Comparison of ENCODE assay signal across 25 cellular contexts in genomic region chr3:194034556-194035336, GRCh38.
DNase-seq lines count a peak whose midpoint lies in the region; ATAC-seq and TF ChIP-seq lines count a peak whose summit lies in the region.
"Had no signal": no experiment of that assay in that cellular context is flagged by ENCODE, and none has a peak within 500 bp of the region (broad histone marks: within the 10 kb centered on the region; RNA-seq: fewer than 3 reads in every experiment).

No MANE protein-coding gene starts in this region.

- in situ Hi-C loops in GM13977 (cut with MboI; ENCODE audit: low pct_unique_long_range_greater_than_20kb, low sequenced_read_pairs, unreplicated experiment) = no loop called here

- no peak overlapping the region for H3K27ac Mint-ChIP-seq in endothelial cell (ENCODE audit: unreplicated experiment)
- H3K27ac Mint-ChIP-seq: activated CD4-positive, alpha-beta T cell treated with anti-CD3 and anti-CD28 coated beads for 36 hours; natural killer cell treated with Interleukin-12 subunit alpha and Interleukin-12 subunit beta and Interleukin-15 and Interleukin-18, amount 100 ng/mL, for 72 hours; stimulated activated naive CD8-positive, alpha-beta T cell treated with anti-CD3 and anti-CD28 coated beads, Interleukin-15, Interleukin-2, amounts not matched to agents 100 ng/mL and 50 ng/mL, for 24 hours had no signal

- H3K27me3 Mint-ChIP-seq in endothelial cell (ENCODE audit: unreplicated experiment) = peaks cover 11% of the 10 kb centered on the region
- H3K27me3 Mint-ChIP-seq: activated CD4-positive, alpha-beta T cell treated with anti-CD3 and anti-CD28 coated beads for 36 hours; stimulated activated naive CD8-positive, alpha-beta T cell treated with anti-CD3 and anti-CD28 coated beads, Interleukin-15, Interleukin-2, amounts not matched to agents 100 ng/mL and 50 ng/mL, for 24 hours had no signal

- no peak for TF ChIP-seq POLR2A in stomach (IDR thresholded peaks at IDR 0.05)

- H3K27ac ChIP-seq in stomach = peak overlapping the region in 3 of 5 donors; percentile 19 to 76 (median 70)
- H3K27ac ChIP-seq: adrenal gland, gastrocnemius medialis, GM23248, parathyroid adenoma, right atrium auricular region, upper lobe of left lung had no signal

- DNase-seq in LoVo (ENCODE audit: low spot score) (peak; percentile 20), endothelial cell (ENCODE audit: low spot score) (no peak), mucosa of gallbladder (ENCODE audit: low spot score) (peak; percentile 54), stomach (no peak), GM19238 (ENCODE audit: insufficient read length, low spot score) (no peak), GM13977 (ENCODE audit: low spot score) (no peak), OCI-M1 (lab: John Stamatoyannopoulos, UW) (no peak)
- DNase-seq: activated CD4-positive, alpha-beta T cell treated with anti-CD3 and anti-CD28 coated beads for 36 hours; activated naive CD4-positive, alpha-beta T cell treated with Interleukin-2 at 50 U/mL for 16 hours; activated T-cell treated with anti-CD3 and anti-CD28 coated beads, Interleukin-2, amount 50 U/mL, for 48 hours; adrenal gland; gastrocnemius medialis; Kasumi-1; NCI-H2029 treated with DMSO at 0.1 percent for 48 hours; NCI-H2227 treated with DMSO at 0.1 percent for 48 hours; SK-N-SH; T-helper 2 cell; upper lobe of left lung had no signal

- peaks cover 6 to 49% (median 15%) of the 10 kb centered on the region in 4 donors for H3K4me1 ChIP-seq in stomach
- H3K4me1 ChIP-seq: adrenal gland, gastrocnemius medialis, parathyroid adenoma, right atrium auricular region had no signal

- WGBS in stomach, 5 donors = 67 to 80% (median 70%) methylated on average over 18 to 19 of the region's 19 CpGs

- H3K4me1 Mint-ChIP-seq in endothelial cell (ENCODE audit: unreplicated experiment) = peaks cover 37% of the 10 kb centered on the region

- H3K4me3 Mint-ChIP-seq in endothelial cell (ENCODE audit: unreplicated experiment) = peak overlapping the region; percentile 20
- H3K4me3 Mint-ChIP-seq: activated CD4-positive, alpha-beta T cell treated with anti-CD3 and anti-CD28 coated beads for 36 hours; CD14-positive monocyte; natural killer cell treated with Interleukin-12 subunit alpha and Interleukin-12 subunit beta and Interleukin-15 and Interleukin-18, amount 100 ng/mL, for 72 hours; stimulated activated naive CD8-positive, alpha-beta T cell treated with anti-CD3 and anti-CD28 coated beads, Interleukin-15, Interleukin-2, amounts not matched to agents 100 ng/mL and 50 ng/mL, for 24 hours had no signal

- ATAC-seq in GM18498 (IDR thresholded peaks at IDR 0.05; ENCODE audit: unreplicated experiment) = no peak
- ATAC-seq: activated CD4-positive, alpha-beta T cell treated with anti-CD3 and anti-CD28 coated beads for 36 hours; gastrocnemius medialis had no signal

- no peak overlapping the region for H3K4me3 ChIP-seq in stomach
- H3K4me3 ChIP-seq: adrenal gland, gastrocnemius medialis, GM23248, right atrium auricular region, upper lobe of left lung had no signal

- peaks cover 3% of the 10 kb centered on the region for H3K36me3 Mint-ChIP-seq in endothelial cell (ENCODE audit: low read depth, unreplicated experiment)
- H3K36me3 Mint-ChIP-seq: CD14-positive monocyte; natural killer cell treated with Interleukin-12 subunit alpha and Interleukin-12 subunit beta and Interleukin-15 and Interleukin-18, amount 100 ng/mL, for 72 hours had no signal

- no peak for TF ChIP-seq EP300 in stomach (IDR thresholded peaks at IDR 0.05)

- H3K36me3 ChIP-seq in stomach = no peaks in the 10 kb centered on the region
- H3K36me3 ChIP-seq: adrenal gland, gastrocnemius medialis, right atrium auricular region, upper lobe of left lung had no signal

- TF ChIP-seq CTCF in endothelial cell (IDR thresholded peaks at IDR 0.05; ENCODE audit: unreplicated experiment) (no peak), stomach (IDR thresholded peaks at IDR 0.05) (no peak), GM13977 (IDR thresholded peaks at IDR 0.05; ENCODE audit: extremely low read depth, insufficient read depth, missing control alignments) (no peak)

- no peaks in the 10 kb centered on the region for H3K9me3 Mint-ChIP-seq in endothelial cell (ENCODE audit: unreplicated experiment)
- H3K9me3 Mint-ChIP-seq: natural killer cell treated with Interleukin-12 subunit alpha and Interleukin-12 subunit beta and Interleukin-15 and Interleukin-18, amount 100 ng/mL, for 72 hours; stimulated activated naive CD8-positive, alpha-beta T cell treated with anti-CD3 and anti-CD28 coated beads, Interleukin-15, Interleukin-2, amounts not matched to agents 100 ng/mL and 50 ng/mL, for 24 hours had no signal

- peaks cover 0 to 6% (median 0%) of the 10 kb centered on the region in 3 donors for H3K27me3 ChIP-seq in stomach
- H3K27me3 ChIP-seq: adrenal gland, gastrocnemius medialis, right atrium auricular region, upper lobe of left lung had no signal

- intact Hi-C loops in stomach (cut with DNase I; ENCODE audit: low total_unique reads) = no loop called here

- H3K9me3 ChIP-seq in stomach = no peaks in the 10 kb centered on the region
- H3K9me3 ChIP-seq: adrenal gland, gastrocnemius medialis, right atrium auricular region, SK-N-SH, upper lobe of left lung had no signal

Comparison
In these comparisons a context has a peak if more than half of its experiments do, and no peak if none do; other contexts are left out.
1. DNase-seq: peak in LoVo (single experiment) and mucosa of gallbladder (single experiment); none in endothelial cell (single experiment), stomach (single experiment), GM19238 (single experiment), GM13977 (single experiment) and OCI-M1 (single experiment).